In the genomic region with DNA sequence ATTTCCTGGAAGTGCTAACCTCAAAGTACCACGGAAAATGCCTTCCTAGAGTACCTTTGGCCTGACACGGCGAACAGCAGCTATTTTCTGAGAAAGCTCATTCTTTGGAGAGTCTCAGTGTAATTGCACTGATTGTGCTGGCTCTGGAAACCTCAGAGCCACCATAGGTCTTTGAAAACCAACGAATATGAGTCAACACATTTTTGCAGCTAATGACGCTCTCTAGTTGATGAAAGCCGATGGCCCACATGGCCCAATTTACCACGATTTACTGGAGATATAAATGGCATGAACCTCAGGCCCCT, we compare ENCODE assay signal across 15 cellular contexts.
"Had no signal": no experiment of that assay in that cellular context is flagged by ENCODE, and none has a peak within 500 bp of the region (broad histone marks: within the 10 kb centered on the region; RNA-seq: fewer than 3 reads in every experiment).

No MANE protein-coding gene starts in this region.

- H3K9me3 Mint-ChIP-seq: activated naive CD4-positive, alpha-beta T cell treated with anti-CD3 and anti-CD28 coated beads for 36 hours; activated T-helper 1 cell treated with anti-CD3 and anti-CD28 coated beads, Interleukin-12 subunit alpha, Interleukin-12 subunit beta, Interleukin-2, Interleukin-4 antibody, amounts not matched to agents 30 ng/mL and 10 ng/mL and 1 ng/mL, durations not matched to agents 14 hours and 24 hours and 36 hours had no signal

- H3K27ac Mint-ChIP-seq: activated naive CD4-positive, alpha-beta T cell treated with anti-CD3 and anti-CD28 coated beads for 36 hours; activated T-helper 1 cell treated with anti-CD3 and anti-CD28 coated beads, Interleukin-12 subunit alpha, Interleukin-12 subunit beta, Interleukin-2, Interleukin-4 antibody, amounts not matched to agents 30 ng/mL and 10 ng/mL and 1 ng/mL, durations not matched to agents 14 hours and 24 hours and 36 hours; stimulated activated naive B cell treated with anti-CD40 and anti-IgM and Interleukin-4, amounts not matched to agents 10 μg/mL and 1 μg/mL and 100 μg/mL, for 72 hours; WTC11 had no signal

- FAIRE-seq: keratinocyte, pancreas, TTC549 had no signal

- DNase-seq: activated CD4-positive, alpha-beta T cell treated with anti-CD3 and anti-CD28 coated beads for 48 hours; activated CD8-positive, alpha-beta memory T cell treated with anti-CD3 and anti-CD28 coated beads for 24 hours; activated naive CD4-positive, alpha-beta T cell treated with anti-CD3 and anti-CD28 coated beads for 36 hours; adrenal gland; left ventricle myocardium inferior; naive B cell; pancreas; retina; stimulated activated CD4-positive, alpha-beta T cell treated with anti-CD3 and anti-CD28 coated beads, Interleukin-2, amount 100 ng/mL, for 48 hours; stimulated activated naive B cell treated with anti-CD40 and anti-IgM and Interleukin-4, amounts not matched to agents 10 μg/mL and 1 μg/mL and 100 μg/mL, for 72 hours; uterus had no signal

- H3K4me3 Mint-ChIP-seq: activated naive CD4-positive, alpha-beta T cell treated with anti-CD3 and anti-CD28 coated beads for 36 hours; activated T-helper 1 cell treated with anti-CD3 and anti-CD28 coated beads, Interleukin-12 subunit alpha, Interleukin-12 subunit beta, Interleukin-2, Interleukin-4 antibody, amounts not matched to agents 30 ng/mL and 10 ng/mL and 1 ng/mL, durations not matched to agents 14 hours and 24 hours and 36 hours; naive B cell; stimulated activated naive B cell treated with anti-CD40 and anti-IgM and Interleukin-4, amounts not matched to agents 10 μg/mL and 1 μg/mL and 100 μg/mL, for 72 hours; WTC11 had no signal
